In the genomic region with DNA sequence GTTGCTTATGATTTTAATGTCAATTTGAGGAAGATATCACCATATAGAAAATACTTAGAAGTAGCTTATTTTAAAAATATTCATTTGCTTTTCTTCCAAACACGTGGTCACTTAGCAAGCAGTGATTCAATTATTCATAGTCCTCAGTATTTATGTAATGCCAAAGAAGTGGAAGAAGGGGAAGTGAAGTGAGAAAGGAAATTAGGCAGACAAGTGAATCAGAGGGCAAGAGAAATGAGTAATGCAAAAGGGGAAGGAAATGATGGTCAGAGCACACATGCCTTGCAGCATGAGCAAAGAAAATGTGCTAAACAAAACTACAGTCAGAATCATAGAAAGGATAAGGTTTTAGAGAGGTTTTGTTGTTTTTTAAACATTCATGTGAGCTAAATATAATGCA, we compare ENCODE assay signal across 8 cellular contexts. TPM values are rescaled to one million over a fixed set of nuclear protein-coding genes. Genes with fewer than 3 reads are reported as not detected.
A peak's percentile ranks its signal among the peaks of the same experiment; 100 is the strongest.
DNase-seq lines count a peak whose midpoint lies in the region; ATAC-seq lines count a peak whose summit lies in the region.

No MANE protein-coding gene starts in this region.

- no peak overlapping the region for H2AFZ ChIP-seq in neuronal stem cell (ENCODE audit: low read length)

- ATAC-seq in GM21447 (IDR thresholded peaks at IDR 0.05; ENCODE audit: unreplicated experiment), result peak; percentile 95
- ATAC-seq in activated naive CD4-positive, alpha-beta T cell treated with anti-CD3 and anti-CD28 coated beads, Interleukin-2, amount 50 U/mL, for 72 hours, result peak; percentile 96 to 97

- H3K4me1 ChIP-seq in neuronal stem cell (ENCODE audit: control insufficient read depth in 2 of 2, insufficient read depth in 1 of 2, low read depth in 1 of 2, low read length in 2 of 2), result peaks cover 0 to 2% of the 10 kb centered on the region in 2 donors

- no peak overlapping the region for H2BK15ac ChIP-seq in neuronal stem cell (ENCODE audit: low read length)

- peak overlapping the region; percentile 54 to 80 for H3K27ac Mint-ChIP-seq in activated naive CD4-positive, alpha-beta T cell treated with anti-CD3 and anti-CD28 coated beads, Interleukin-2, amount 50 U/mL, for 72 hours

- no peak overlapping the region for H3K9ac ChIP-seq in neuronal stem cell (ENCODE audit: low read depth, low read length, poor library complexity)

- no CpG with 5 or more reads among the region's 1 CpG for whole genome bisulfite sequencing in neuronal stem cell (ENCODE audit: extremely low coverage in 2 of 2, insufficient read length in 2 of 2, insufficient replicate concordance in 1 of 2), 2 donors

- peaks cover 37 to 48% of the 10 kb centered on the region in 2 donors for H3K36me3 Mint-ChIP-seq in activated naive CD4-positive, alpha-beta T cell treated with anti-CD3 and anti-CD28 coated beads, Interleukin-2, amount 50 U/mL, for 72 hours

- no peak overlapping the region for H3K4ac ChIP-seq in neuronal stem cell (ENCODE audit: low read length)

- no peak overlapping the region for H3K4me3 ChIP-seq in neuronal stem cell (ENCODE audit: low read length in 2 of 2)

- H2BK5ac ChIP-seq in neuronal stem cell (ENCODE audit: low read length), result no peak overlapping the region

- H4K91ac ChIP-seq in neuronal stem cell (ENCODE audit: low read depth, low read length, poor library complexity), result no peak overlapping the region

- H3K27me3 ChIP-seq in layer of hippocampus (ENCODE audit: control insufficient read depth, insufficient read depth, low read length), result no peaks in the 10 kb centered on the region
- no peaks in the 10 kb centered on the region for H3K27me3 ChIP-seq in neuronal stem cell (ENCODE audit: control insufficient read depth in 3 of 3, insufficient read depth in 3 of 3, low read depth in 1 of 3, low read length in 3 of 3)

- peaks cover 3 to 28% of the 10 kb centered on the region in 2 donors for H3K36me3 ChIP-seq in neuronal stem cell (replicated peaks in 1 of 2; ENCODE audit: control insufficient read depth in 2 of 2, insufficient read depth in 2 of 2, low read length in 2 of 2)

- H3K9me3 ChIP-seq in neuronal stem cell (replicated peaks in 1 of 2; ENCODE audit: control insufficient read depth in 2 of 2, insufficient read depth in 1 of 2, low read depth in 1 of 2, low read length in 2 of 2), result no peaks in the 10 kb centered on the region

- no peak overlapping the region for H4K8ac ChIP-seq in neuronal stem cell (ENCODE audit: low read depth, low read length)

- H3K18ac ChIP-seq in neuronal stem cell (ENCODE audit: low read length), result no peak overlapping the region

- H3K23ac ChIP-seq in neuronal stem cell (ENCODE audit: low read depth, low read length, poor library complexity), result no peak overlapping the region

- H2AK5ac ChIP-seq in neuronal stem cell (ENCODE audit: low read depth, low read length), result no peak overlapping the region

- peaks cover 4 to 5% of the 10 kb centered on the region in 2 donors for H3K9me3 Mint-ChIP-seq in activated naive CD4-positive, alpha-beta T cell treated with anti-CD3 and anti-CD28 coated beads, Interleukin-2, amount 50 U/mL, for 72 hours

- no peak overlapping the region for H2BK12ac ChIP-seq in neuronal stem cell (ENCODE audit: low read length)

- H3K27ac ChIP-seq in layer of hippocampus (ENCODE audit: low read depth, low read length) (peak overlapping the region; percentile 12), neuronal stem cell (replicated peaks; ENCODE audit: low read length) (no peak overlapping the region)

- no peak overlapping the region for H3K4me2 ChIP-seq in neuronal stem cell (ENCODE audit: insufficient read depth, low read length, poor library complexity, severe bottlenecking)

- peak; percentile 95 for DNase-seq in GF-D8 (lab: John Stamatoyannopoulos, UW)
- peak; percentile 57 for DNase-seq in HPDE6-E6E7 (ENCODE audit: extremely low spot score)
- no peak for DNase-seq in activated naive CD4-positive, alpha-beta T cell treated with anti-CD3 and anti-CD28 coated beads, Interleukin-2, amount 50 U/mL, for 72 hours (ENCODE audit: low spot score in 2 of 2)
- no peak for DNase-seq in neuronal stem cell (ENCODE audit: low spot score)
- no peak for DNase-seq in hypothalamus (lab: John Stamatoyannopoulos, UW)
- no peak for DNase-seq in NCI-H1092 (lab: John Stamatoyannopoulos, UW)

- H3K79me1 ChIP-seq in neuronal stem cell (ENCODE audit: low read depth, low read length), result no peaks in the 10 kb centered on the region

- no peak overlapping the region for H2BK120ac ChIP-seq in neuronal stem cell (ENCODE audit: low read depth, low read length)

- H3K14ac ChIP-seq in neuronal stem cell (ENCODE audit: low read length), result no peak overlapping the region

RNA-seq across cellular contexts. Expression of a gene that starts 31.8 kb away (rescaled TPM):
- 10 to 100 TPM; 30.1 to 37.3 TPM for total RNA-seq in activated naive CD4-positive, alpha-beta T cell treated with anti-CD3 and anti-CD28 coated beads, Interleukin-2, amount 50 U/mL, for 72 hours
- 16.0 TPM for polyA plus RNA-seq in neuronal stem cell (2013, experiment 1 of 2)
- polyA plus RNA-seq in neuronal stem cell (2013, experiment 2 of 2), result 15.2 TPM

RNA-seq across cellular contexts. Expression of a gene that starts 32.6 kb away (rescaled TPM):
- total RNA-seq in activated naive CD4-positive, alpha-beta T cell treated with anti-CD3 and anti-CD28 coated beads, Interleukin-2, amount 50 U/mL, for 72 hours, result 10 to 100 TPM; 51.9 to 72.9 TPM
- 80.0 TPM for polyA plus RNA-seq in neuronal stem cell (2013, experiment 1 of 2)
- polyA plus RNA-seq in neuronal stem cell (2013, experiment 2 of 2), result 83.8 TPM

Comparison
In these comparisons a context has a peak if more than half of its experiments do, and no peak if none do; other contexts are left out.
1. DNase-seq: peak in GF-D8 (single experiment) and HPDE6-E6E7 (single experiment); none in activated naive CD4-positive, alpha-beta T cell treated with anti-CD3 and anti-CD28 coated beads, Interleukin-2, amount 50 U/mL, for 72 hours (0 of 2), neuronal stem cell (single experiment), hypothalamus (0 of 51) and NCI-H1092 (single experiment).